Comparison of ENCODE assay signal across 29 cellular contexts in genomic region chrX:138723301-138723700, GRCh38. TPM values are rescaled to one million over a fixed set of nuclear protein-coding genes. Genes with fewer than 3 reads are reported as not detected.
"Had no signal": no experiment of that assay in that cellular context is flagged by ENCODE, and none has a peak within 500 bp of the region (broad histone marks: within the 10 kb centered on the region; RNA-seq: fewer than 3 reads in every experiment).

No MANE protein-coding gene starts in this region.

- H3K4me3 ChIP-seq: MG63 had no signal

- H3K4me3 Mint-ChIP-seq: activated CD4-positive, alpha-beta memory T cell treated with anti-CD3 and anti-CD28 coated beads for 36 hours; activated CD4-positive, alpha-beta T cell treated with anti-CD3 and anti-CD28 coated beads, Interleukin-2, amount 10 ng/mL, durations not matched to agents 7 days and 5 days; activated naive CD4-positive, alpha-beta T cell treated with anti-CD3 and anti-CD28 coated beads for 36 hours; activated naive CD8-positive, alpha-beta T cell; activated T-helper 17 cell treated with anti-CD3 and anti-CD28 coated beads, Interleukin-2, amount 50 U/mL, for 72 hours; T-helper 17 cell had no signal

- H3K36me3 Mint-ChIP-seq: activated CD4-positive, alpha-beta memory T cell treated with anti-CD3 and anti-CD28 coated beads for 36 hours; activated naive CD8-positive, alpha-beta T cell had no signal

- H3K9me3 Mint-ChIP-seq: activated CD4-positive, alpha-beta memory T cell treated with anti-CD3 and anti-CD28 coated beads for 36 hours; activated CD4-positive, alpha-beta T cell treated with anti-CD3 and anti-CD28 coated beads, Interleukin-2, amount 10 ng/mL, durations not matched to agents 7 days and 5 days; activated naive CD4-positive, alpha-beta T cell treated with anti-CD3 and anti-CD28 coated beads for 36 hours; activated T-helper 17 cell treated with anti-CD3 and anti-CD28 coated beads, Interleukin-2, amount 50 U/mL, for 72 hours had no signal

- H3K27ac ChIP-seq: VCaP had no signal

- H3K36me3 ChIP-seq: MG63 had no signal

- H3K27me3 Mint-ChIP-seq: activated CD4-positive, alpha-beta memory T cell treated with anti-CD3 and anti-CD28 coated beads for 36 hours; activated CD4-positive, alpha-beta T cell treated with anti-CD3 and anti-CD28 coated beads, Interleukin-2, amount 10 ng/mL, durations not matched to agents 7 days and 5 days; activated naive CD8-positive, alpha-beta T cell; activated T-helper 17 cell treated with anti-CD3 and anti-CD28 coated beads, Interleukin-2, amount 50 U/mL, for 72 hours; T-helper 17 cell had no signal

- H3K27ac Mint-ChIP-seq: activated CD4-positive, alpha-beta memory T cell treated with anti-CD3 and anti-CD28 coated beads for 36 hours; activated CD4-positive, alpha-beta T cell treated with anti-CD3 and anti-CD28 coated beads, Interleukin-2, amount 10 ng/mL, durations not matched to agents 7 days and 5 days; activated naive CD4-positive, alpha-beta T cell treated with anti-CD3 and anti-CD28 coated beads for 36 hours; activated naive CD8-positive, alpha-beta T cell; activated T-helper 17 cell treated with anti-CD3 and anti-CD28 coated beads, Interleukin-2, amount 50 U/mL, for 72 hours; T-helper 17 cell had no signal

- FAIRE-seq: bronchial epithelial cell, RCC 7860, TTC549 had no signal

- H3K4me1 Mint-ChIP-seq: activated CD4-positive, alpha-beta T cell treated with anti-CD3 and anti-CD28 coated beads, Interleukin-2, amount 10 ng/mL, durations not matched to agents 7 days and 5 days; activated T-helper 17 cell treated with anti-CD3 and anti-CD28 coated beads, Interleukin-2, amount 50 U/mL, for 72 hours; T-helper 17 cell had no signal

- H3K27me3 ChIP-seq: MG63 had no signal

- ATAC-seq: activated T-helper 17 cell treated with anti-CD3 and anti-CD28 coated beads, Interleukin-2, amount 50 U/mL, for 72 hours; PC-3; T-helper 17 cell had no signal

- DNase-seq: activated CD4-positive, alpha-beta memory T cell treated with anti-CD3 and anti-CD28 coated beads for 36 hours; activated CD4-positive, alpha-beta T cell treated with anti-CD3 and anti-CD28 coated beads, Interleukin-2, amount 10 ng/mL, durations not matched to agents 7 days and 5 days; activated CD4-positive, CD25-positive, alpha-beta regulatory T cell; activated CD8-positive, alpha-beta memory T cell treated with anti-CD3 and anti-CD28 coated beads for 24 hours; activated gamma-delta T cell; activated naive CD4-positive, alpha-beta T cell treated with anti-CD3 and anti-CD28 coated beads for 36 hours; activated T-cell treated with anti-CD3 and anti-CD28 coated beads, Interleukin-2, amount 50 U/mL, for 48 hours; central memory CD4-positive, alpha-beta T cell; MG63; MV-4-11; NCI-H1105 treated with DMSO at 0.1 percent for 48 hours; NCI-H1436 treated with DMSO at 0.1 percent for 48 hours; NCI-H187; NCI-H2081 treated with DMSO at 0.1 percent for 48 hours; NCI-H2171; NCI-H2227 treated with DMSO at 0.1 percent for 48 hours; NCI-H446 treated with DMSO at 0.1 percent for 48 hours; NCI-H524 treated with DMSO at 0.1 percent for 48 hours; NCI-H774; PC-3; SIG-M5; T-helper 17 cell; T1000 had no signal

- H3K9me3 ChIP-seq: MG63 had no signal

RNA-seq across cellular contexts. Expression of gene FGF13, which starts 11.8 kb away (rescaled TPM):
- total RNA-seq: activated CD4-positive, alpha-beta memory T cell treated with anti-CD3 and anti-CD28 coated beads for 36 hours; activated CD4-positive, alpha-beta T cell treated with anti-CD3 and anti-CD28 coated beads, Interleukin-2, amount 10 ng/mL, durations not matched to agents 7 days and 5 days; activated naive CD4-positive, alpha-beta T cell treated with anti-CD3 and anti-CD28 coated beads for 36 hours; activated T-helper 17 cell treated with anti-CD3 and anti-CD28 coated beads, Interleukin-2, amount 50 U/mL, for 72 hours; T-helper 17 cell had no signal
